Comparison of ENCODE assay signal across 1 cellular context in the genomic region with DNA sequence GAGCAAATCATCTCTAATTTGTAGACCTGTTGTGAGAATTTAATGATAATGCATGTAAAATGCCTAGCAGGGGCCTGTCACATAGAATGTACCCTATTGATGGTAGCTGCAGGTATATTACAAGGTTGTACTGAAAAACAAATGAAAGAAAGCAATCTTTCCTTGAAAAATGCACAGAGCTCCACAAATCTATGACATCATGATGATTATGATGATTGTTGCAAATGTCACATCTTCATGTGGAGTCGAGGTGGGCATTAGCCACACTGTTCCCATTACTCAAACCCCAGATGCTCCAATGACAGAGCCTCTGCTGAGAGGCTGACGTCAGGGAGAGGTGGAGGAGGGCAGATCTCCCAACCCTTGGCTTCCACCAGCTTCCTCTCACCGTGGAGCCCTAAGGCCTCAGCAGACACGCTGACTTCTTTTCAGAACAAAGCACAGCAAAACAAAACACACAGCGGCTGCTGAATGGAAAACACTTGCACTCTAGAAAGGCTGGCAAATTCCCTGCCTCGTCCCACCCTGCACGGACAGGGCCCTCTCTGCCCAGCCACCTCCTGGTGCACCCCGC.
TF ChIP-seq lines count a peak whose summit lies in the region.

No MANE protein-coding gene starts in this region.

TF ChIP-seq in IMR-90, 13 proteins besides CTCF, POLR2A, EP300 and RAD21:
- TF ChIP-seq BHLHE40 (IDR thresholded peaks at IDR 0.05; ENCODE audit: low read depth, low read length) (no peak), MXI1 (IDR thresholded peaks at IDR 0.05; ENCODE audit: borderline replicate concordance, low read depth, low read length) (no peak), SMC3 (IDR thresholded peaks at IDR 0.05; ENCODE audit: low read depth, low read length) (no peak), NFE2L2 (IDR thresholded peaks at IDR 0.05; ENCODE audit: low read depth, low read length) (no peak), MAZ (IDR thresholded peaks at IDR 0.05; ENCODE audit: borderline replicate concordance, low read depth, low read length) (no peak), CEBPB (IDR thresholded peaks at IDR 0.05; ENCODE audit: low read depth, low read length) (no peak), FOS (IDR thresholded peaks at IDR 0.05; ENCODE audit: low read depth, low read length) (no peak)
- TF ChIP-seq, protein P1, sequence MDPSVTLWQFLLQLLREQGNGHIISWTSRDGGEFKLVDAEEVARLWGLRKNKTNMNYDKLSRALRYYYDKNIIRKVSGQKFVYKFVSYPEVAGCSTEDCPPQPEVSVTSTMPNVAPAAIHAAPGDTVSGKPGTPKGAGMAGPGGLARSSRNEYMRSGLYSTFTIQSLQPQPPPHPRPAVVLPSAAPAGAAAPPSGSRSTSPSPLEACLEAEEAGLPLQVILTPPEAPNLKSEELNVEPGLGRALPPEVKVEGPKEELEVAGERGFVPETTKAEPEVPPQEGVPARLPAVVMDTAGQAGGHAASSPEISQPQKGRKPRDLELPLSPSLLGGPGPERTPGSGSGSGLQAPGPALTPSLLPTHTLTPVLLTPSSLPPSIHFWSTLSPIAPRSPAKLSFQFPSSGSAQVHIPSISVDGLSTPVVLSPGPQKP (IDR thresholded peaks at IDR 0.05; ENCODE audit: borderline replicate concordance, low read depth, low read length), result no peak
- TF ChIP-seq, protein P2, sequence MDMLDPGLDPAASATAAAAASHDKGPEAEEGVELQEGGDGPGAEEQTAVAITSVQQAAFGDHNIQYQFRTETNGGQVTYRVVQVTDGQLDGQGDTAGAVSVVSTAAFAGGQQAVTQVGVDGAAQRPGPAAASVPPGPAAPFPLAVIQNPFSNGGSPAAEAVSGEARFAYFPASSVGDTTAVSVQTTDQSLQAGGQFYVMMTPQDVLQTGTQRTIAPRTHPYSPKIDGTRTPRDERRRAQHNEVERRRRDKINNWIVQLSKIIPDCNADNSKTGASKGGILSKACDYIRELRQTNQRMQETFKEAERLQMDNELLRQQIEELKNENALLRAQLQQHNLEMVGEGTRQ (IDR thresholded peaks at IDR 0.05; ENCODE audit: low read depth, low read length), result no peak
TF ChIP-seq in IMR-90: peak in this region for 0.
